ENCODE assay signal across 19 cellular contexts in the genomic region with DNA sequence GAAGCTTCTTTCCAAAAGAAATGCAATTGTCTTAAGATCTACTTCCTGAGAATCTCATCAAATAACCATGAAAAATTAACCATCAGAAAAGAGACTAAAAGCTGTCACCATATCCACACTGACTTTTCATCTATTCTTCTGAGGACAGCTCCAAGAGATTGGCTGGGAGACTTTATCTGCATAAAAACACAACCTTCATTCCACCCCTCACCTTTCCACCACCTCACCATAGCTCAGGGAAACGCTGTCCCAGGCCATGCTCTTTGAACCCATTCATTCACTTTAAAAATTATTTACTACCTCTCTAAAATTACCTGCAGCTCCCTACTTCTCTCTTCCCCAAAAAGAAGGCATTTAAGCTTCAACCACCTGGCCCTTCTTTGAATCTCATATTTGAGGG. TPM values are rescaled to one million over a fixed set of nuclear protein-coding genes. Genes with fewer than 3 reads are reported as not detected.
DNase-seq lines count a peak whose midpoint lies in the region; ATAC-seq, FAIRE-seq and TF ChIP-seq lines count a peak whose summit lies in the region.
"Had no signal": no experiment of that assay in that cellular context is flagged by ENCODE, and none has a peak within 500 bp of the region (broad histone marks: within the 10 kb centered on the region; RNA-seq: fewer than 3 reads in every experiment).

No MANE protein-coding gene starts in this region.

- H4K20me1 ChIP-seq in astrocyte (ENCODE audit: insufficient read depth, low read length): peaks cover 9% of the 10 kb centered on the region

- ATAC-seq in activated T-cell treated with anti-CD3 and anti-CD28 coated beads, Interleukin-2, amount 50 U/mL, for 72 hours (replicated peaks in 1 of 2): no peak
- ATAC-seq in thoracic aorta (ENCODE audit: insufficient number of reproducible peaks, low FRiP score, low read depth) (no peak), HG02973 (IDR thresholded peaks at IDR 0.05; ENCODE audit: unreplicated experiment) (no peak)
- no peak for ATAC-seq in CD4-positive, alpha-beta T cell (ENCODE audit: poor library complexity)
- ATAC-seq: left cardiac atrium, Right ventricle myocardium inferior had no signal

- WGBS in mesodermal cell (ENCODE audit: insufficient coverage in 2 of 2), 2 experiments: 11 to 40% methylated on average over 1 of the region's 1 CpG

- no peak overlapping the region for H2AFZ ChIP-seq in astrocyte (ENCODE audit: low read depth, low read length)

- peaks cover 66% of the 10 kb centered on the region for H3K79me2 ChIP-seq in astrocyte (ENCODE audit: insufficient read depth, low read length)

- H3K27ac ChIP-seq in astrocyte (ENCODE audit: low read depth, low read length) (no peak overlapping the region), mesodermal cell (ENCODE audit: low read depth, low read length, severe bottlenecking) (no peak overlapping the region), thoracic aorta (no peak overlapping the region)
- no peak overlapping the region for H3K27ac ChIP-seq in CD4-positive, alpha-beta T cell (ENCODE audit: low read depth, low read length)
- H3K27ac ChIP-seq: 22Rv1, tibial nerve had no signal

- intact Hi-C loops in CD4-positive, alpha-beta T cell (cut with DNase I, micrococcal nuclease): no loop called here

- H3K27ac Mint-ChIP-seq in activated T-cell treated with anti-CD3 and anti-CD28 coated beads, Interleukin-2, amount 50 U/mL, for 72 hours: peak overlapping the region; percentile 81
- no peak overlapping the region for H3K27ac Mint-ChIP-seq in astrocyte (ENCODE audit: unreplicated experiment)
- H3K27ac Mint-ChIP-seq in CD4-positive, alpha-beta T cell: no peak overlapping the region
- H3K27ac Mint-ChIP-seq: activated naive CD8-positive, alpha-beta T cell treated with anti-CD3 and anti-CD28 coated beads, Interleukin-2, amount 50 U/mL, for 24 hours; stimulated activated effector memory CD8-positive, alpha-beta T cell treated with anti-CD3 and anti-CD28 coated beads, Interleukin-12 subunit alpha, Interleukin-12 subunit beta, amount 100 ng/mL, for 72 hours had no signal

- FAIRE-seq in astrocyte (lab: Jason Lieb, UNC): no peak
- FAIRE-seq: GM18507 had no signal

- CTCF ChIA-PET in CD4-positive, alpha-beta T cell (lab: Charles Lee): no interaction called here

- H3K4me3 ChIP-seq in astrocyte (ENCODE audit: insufficient read depth, low read depth, low read length) (no peak overlapping the region), mesodermal cell (ENCODE audit: extremely low read depth, insufficient read depth, low read length, poor library complexity, severe bottlenecking) (peak overlapping the region; percentile 6), thoracic aorta (peak overlapping the region; percentile 70)
- H3K4me3 ChIP-seq: tibial nerve had no signal

- H3K9ac ChIP-seq in astrocyte (ENCODE audit: low read length): no peak overlapping the region

- peaks cover 33% of the 10 kb centered on the region for H3K4me1 Mint-ChIP-seq in activated T-cell treated with anti-CD3 and anti-CD28 coated beads, Interleukin-2, amount 50 U/mL, for 72 hours (ENCODE audit: low read depth)
- peaks cover 19% of the 10 kb centered on the region for H3K4me1 Mint-ChIP-seq in astrocyte (ENCODE audit: low read depth, unreplicated experiment)
- H3K4me1 Mint-ChIP-seq in CD4-positive, alpha-beta T cell (ENCODE audit: low read depth): peaks cover 25% of the 10 kb centered on the region
- H3K4me1 Mint-ChIP-seq: stimulated activated effector memory CD8-positive, alpha-beta T cell treated with anti-CD3 and anti-CD28 coated beads, Interleukin-12 subunit alpha, Interleukin-12 subunit beta, amount 100 ng/mL, for 72 hours had no signal

- POLR2A ChIA-PET in CD4-positive, alpha-beta T cell (lab: Charles Lee): interaction anchor here (0.8 kb wide), 1 partner anchor 8 kb away, joined by 3 read pairs; no protein-coding TSS in a partner anchor

- H3K36me3 Mint-ChIP-seq in activated T-cell treated with anti-CD3 and anti-CD28 coated beads, Interleukin-2, amount 50 U/mL, for 72 hours (ENCODE audit: insufficient read depth in 2 of 2): peaks cover 0 to 2% of the 10 kb centered on the region in 2 donors
- H3K36me3 Mint-ChIP-seq in astrocyte (ENCODE audit: low read depth, unreplicated experiment): no peaks in the 10 kb centered on the region
- no peaks in the 10 kb centered on the region for H3K36me3 Mint-ChIP-seq in CD4-positive, alpha-beta T cell (ENCODE audit: low read depth)
- H3K36me3 Mint-ChIP-seq: stimulated activated effector memory CD8-positive, alpha-beta T cell treated with anti-CD3 and anti-CD28 coated beads, Interleukin-12 subunit alpha, Interleukin-12 subunit beta, amount 100 ng/mL, for 72 hours had no signal

- H3K4me1 ChIP-seq in astrocyte (ENCODE audit: insufficient read depth, low read length) (peaks cover 6% of the 10 kb centered on the region), mesodermal cell (ENCODE audit: control insufficient read depth, insufficient read depth, low read length, poor library complexity, severe bottlenecking) (peaks cover 10% of the 10 kb centered on the region), thoracic aorta (ENCODE audit: control insufficient read depth in 1 of 2, low read depth in 2 of 2) (peaks cover 10 to 36% of the 10 kb centered on the region in 2 donors)

- peaks cover 2 to 3% of the 10 kb centered on the region in 2 donors for H3K9me3 Mint-ChIP-seq in activated T-cell treated with anti-CD3 and anti-CD28 coated beads, Interleukin-2, amount 50 U/mL, for 72 hours
- peaks cover 7% of the 10 kb centered on the region for H3K9me3 Mint-ChIP-seq in astrocyte (ENCODE audit: unreplicated experiment)
- peaks cover 4% of the 10 kb centered on the region for H3K9me3 Mint-ChIP-seq in CD4-positive, alpha-beta T cell
- H3K9me3 Mint-ChIP-seq: stimulated activated effector memory CD8-positive, alpha-beta T cell treated with anti-CD3 and anti-CD28 coated beads, Interleukin-12 subunit alpha, Interleukin-12 subunit beta, amount 100 ng/mL, for 72 hours had no signal

- H3K4me2 ChIP-seq in astrocyte (ENCODE audit: low read length): peak overlapping the region; percentile 85

- H3K4me3 Mint-ChIP-seq in activated T-cell treated with anti-CD3 and anti-CD28 coated beads, Interleukin-2, amount 50 U/mL, for 72 hours: no peak overlapping the region
- peak overlapping the region; percentile 42 for H3K4me3 Mint-ChIP-seq in astrocyte (ENCODE audit: unreplicated experiment)
- no peak overlapping the region for H3K4me3 Mint-ChIP-seq in CD4-positive, alpha-beta T cell
- H3K4me3 Mint-ChIP-seq: activated naive CD8-positive, alpha-beta T cell treated with anti-CD3 and anti-CD28 coated beads, Interleukin-2, amount 50 U/mL, for 24 hours; stimulated activated effector memory CD8-positive, alpha-beta T cell treated with anti-CD3 and anti-CD28 coated beads, Interleukin-12 subunit alpha, Interleukin-12 subunit beta, amount 100 ng/mL, for 72 hours had no signal

- peaks cover 26% of the 10 kb centered on the region for H3K27me3 Mint-ChIP-seq in activated T-cell treated with anti-CD3 and anti-CD28 coated beads, Interleukin-2, amount 50 U/mL, for 72 hours (ENCODE audit: low read depth)
- no peaks in the 10 kb centered on the region for H3K27me3 Mint-ChIP-seq in astrocyte (ENCODE audit: low read depth, unreplicated experiment)
- H3K27me3 Mint-ChIP-seq in CD4-positive, alpha-beta T cell: no peaks in the 10 kb centered on the region

- H3K9me3 ChIP-seq in astrocyte (ENCODE audit: insufficient read depth, low read depth, low read length) (no peaks in the 10 kb centered on the region), mesodermal cell (ENCODE audit: control insufficient read depth, low read length) (peaks cover 7% of the 10 kb centered on the region), thoracic aorta (no peaks in the 10 kb centered on the region)
- H3K9me3 ChIP-seq in CD4-positive, alpha-beta T cell (ENCODE audit: control insufficient read depth, low read length): no peaks in the 10 kb centered on the region

- no peaks in the 10 kb centered on the region for H3K36me3 ChIP-seq in astrocyte (ENCODE audit: insufficient read depth, low read length)
- peaks cover 4% of the 10 kb centered on the region for H3K36me3 ChIP-seq in mesodermal cell (ENCODE audit: control insufficient read depth, insufficient read depth, low read length)
- no peaks in the 10 kb centered on the region for H3K36me3 ChIP-seq in thoracic aorta
- H3K36me3 ChIP-seq: tibial nerve had no signal

- TF ChIP-seq CTCF in astrocyte (IDR thresholded peaks at IDR 0.05; ENCODE audit: insufficient read depth, low read depth, low read length): no peak
- TF ChIP-seq CTCF in thoracic aorta (IDR thresholded peaks at IDR 0.05): no peak
- TF ChIP-seq CTCF in CD4-positive, alpha-beta T cell (IDR thresholded peaks at IDR 0.05): no peak

- no peaks in the 10 kb centered on the region for H3K27me3 ChIP-seq in astrocyte (ENCODE audit: insufficient read depth, low read length)
- no peaks in the 10 kb centered on the region for H3K27me3 ChIP-seq in thoracic aorta (replicated peaks; ENCODE audit: insufficient read depth)
- no peaks in the 10 kb centered on the region for H3K27me3 ChIP-seq in CD4-positive, alpha-beta T cell (ENCODE audit: control insufficient read depth, insufficient read depth, low read length)
- H3K27me3 ChIP-seq: tibial nerve had no signal

- DNase-seq in activated T-cell treated with anti-CD3 and anti-CD28 coated beads, Interleukin-2, amount 50 U/mL, for 72 hours: no peak
- no peak for DNase-seq in activated T-cell treated with anti-CD3 and anti-CD28 coated beads, Interleukin-2, amount 50 U/mL, for 1 hour
- no peak for DNase-seq in astrocyte (ENCODE audit: low read depth)
- no peak for DNase-seq in thoracic aorta (ENCODE audit: low spot score)
- no peak for DNase-seq in CD4-positive, alpha-beta T cell
- no peak for DNase-seq in NCI-H146 treated with DMSO at 0.1 percent for 48 hours (lab: John Stamatoyannopoulos, UW; ENCODE audit: unreplicated experiment)
- DNase-seq: activated CD4-positive, alpha-beta T cell treated with anti-CD3 and anti-CD28 coated beads, Interleukin-2, amount 50 U/mL, for 48 hours; activated naive CD8-positive, alpha-beta T cell treated with anti-CD3 and anti-CD28 coated beads, Interleukin-2, amount 50 U/mL, for 24 hours; effector memory CD4-positive, alpha-beta T cell; left cardiac atrium; NCI-H1930; stimulated activated CD4-positive, alpha-beta T cell treated with anti-CD3 and anti-CD28 coated beads, Interleukin-12 subunit alpha, Interleukin-12 subunit beta, amount 100 ng/mL, for 4 hours had no signal

RNA-seq across cellular contexts. Expression of a gene that starts 2.4 kb away (rescaled TPM):
- 1 to 10 TPM; 4.4 to 5.9 TPM for total RNA-seq in activated T-cell treated with anti-CD3 and anti-CD28 coated beads, Interleukin-2, amount 50 U/mL, for 72 hours
- total RNA-seq in astrocyte (12.0 and 13.1 TPM in 2 replicates), thoracic aorta (10 to 100 TPM; 27.3 to 32.5 TPM)
- polyA plus RNA-seq in mesodermal cell (2013, experiment 1 of 2): 10.9 TPM
- polyA plus RNA-seq in mesodermal cell (2013, experiment 2 of 2): 11.4 TPM
- 10 to 100 TPM in 1 of 2 experiments, 1 to 10 TPM in 1; 9.6 to 10.2 TPM for total RNA-seq in CD4-positive, alpha-beta T cell

RNA-seq across cellular contexts. Expression of a gene that starts 56.7 kb away (rescaled TPM):
- total RNA-seq in activated T-cell treated with anti-CD3 and anti-CD28 coated beads, Interleukin-2, amount 50 U/mL, for 72 hours: 1 to 10 TPM; 3.3 to 4.5 TPM
- 5.1 and 5.3 TPM in 2 replicates for total RNA-seq in astrocyte
- 5.1 TPM for polyA plus RNA-seq in mesodermal cell (2013, experiment 1 of 2)
- 6.5 TPM for polyA plus RNA-seq in mesodermal cell (2013, experiment 2 of 2)
- 1 to 10 TPM; 2.8 TPM for total RNA-seq in thoracic aorta
- total RNA-seq in CD4-positive, alpha-beta T cell: 1 to 10 TPM; 3.3 to 3.9 TPM
